ENCODE assay signal across 37 cellular contexts in genomic region chr2:132279344-132279743, GRCh38.
"Had no signal": no experiment of that assay in that cellular context is flagged by ENCODE, and none has a peak within 500 bp of the region (broad histone marks: within the 10 kb centered on the region; RNA-seq: fewer than 3 reads in every experiment).

No MANE protein-coding gene starts in this region.

- H3K36me3 Mint-ChIP-seq: activated naive CD4-positive, alpha-beta T cell treated with anti-CD3 and anti-CD28 coated beads, Interleukin-2, amount 50 U/mL, for 24 hours; activated naive CD8-positive, alpha-beta T cell treated with anti-CD3 and anti-CD28 coated beads for 36 hours; brain had no signal

- H3K4me3 Mint-ChIP-seq: activated B cell treated with CpG ODN at 0.5 μM for 24 hours; activated CD4-positive, alpha-beta memory T cell treated with anti-CD3 and anti-CD28 coated beads, Interleukin-2, amount 10 ng/mL, durations not matched to agents 7 days and 5 days; activated CD4-positive, alpha-beta T cell treated with anti-CD3 and anti-CD28 coated beads for 36 hours; activated CD4-positive, alpha-beta T cell treated with anti-CD3 and anti-CD28 coated beads, Interleukin-2, amount 10 ng/mL, durations not matched to agents 7 days and 5 days; activated naive CD4-positive, alpha-beta T cell treated with anti-CD3 and anti-CD28 coated beads for 36 hours; activated naive CD4-positive, alpha-beta T cell treated with anti-CD3 and anti-CD28 coated beads, Interleukin-2, amount 50 U/mL, for 24 hours; activated naive CD8-positive, alpha-beta T cell treated with anti-CD3 and anti-CD28 coated beads for 36 hours; activated naive CD8-positive, alpha-beta T cell treated with anti-CD3 and anti-CD28 coated beads, Interleukin-2, amount 50 U/mL, for 24 hours; activated T-cell treated with anti-CD3 and anti-CD28 coated beads, Interleukin-2, amount 50 U/mL, for 24 hours; activated T-helper 17 cell treated with anti-CD3 and anti-CD28 coated beads, Interleukin-2, amount 50 U/mL, for 72 hours; brain; dendritic cell treated with granulocyte-macrophage colony-stimulating factor and Interleukin-4, amounts not matched to agents 40 ng/mL and 50 ng/mL, for 4 days; effector memory CD8-positive, alpha-beta T cell; T-helper 17 cell; T-helper 2 cell treated with Interferon-gamma antibody and Interleukin-4, amounts not matched to agents 5 μg/mL and 100 μg/mL, for 36 hours had no signal

- H3K27me3 ChIP-seq: adrenal gland, ascending aorta, breast epithelium, cardiac muscle cell had no signal

- H3K4me1 ChIP-seq: adrenal gland, ascending aorta, breast epithelium, esophagus squamous epithelium, gastroesophageal sphincter had no signal

- H3K4me3 ChIP-seq: adrenal gland, ascending aorta, breast epithelium, cardiac muscle cell, coronary artery, dorsolateral prefrontal cortex, esophagus squamous epithelium, gastroesophageal sphincter had no signal

- H3K27me3 Mint-ChIP-seq: activated B cell treated with CpG ODN at 0.5 μM for 24 hours; activated CD4-positive, alpha-beta memory T cell treated with anti-CD3 and anti-CD28 coated beads, Interleukin-2, amount 10 ng/mL, durations not matched to agents 7 days and 5 days; activated CD4-positive, alpha-beta T cell treated with anti-CD3 and anti-CD28 coated beads, Interleukin-2, amount 10 ng/mL, durations not matched to agents 7 days and 5 days; activated naive CD4-positive, alpha-beta T cell treated with anti-CD3 and anti-CD28 coated beads, Interleukin-2, amount 50 U/mL, for 24 hours; activated naive CD8-positive, alpha-beta T cell treated with anti-CD3 and anti-CD28 coated beads for 36 hours; effector memory CD8-positive, alpha-beta T cell had no signal

- H3K27ac Mint-ChIP-seq: activated B cell treated with CpG ODN at 0.5 μM for 24 hours; activated CD4-positive, alpha-beta memory T cell treated with anti-CD3 and anti-CD28 coated beads, Interleukin-2, amount 10 ng/mL, durations not matched to agents 7 days and 5 days; activated CD4-positive, alpha-beta T cell treated with anti-CD3 and anti-CD28 coated beads for 36 hours; activated CD4-positive, alpha-beta T cell treated with anti-CD3 and anti-CD28 coated beads, Interleukin-2, amount 10 ng/mL, durations not matched to agents 7 days and 5 days; activated naive CD4-positive, alpha-beta T cell treated with anti-CD3 and anti-CD28 coated beads for 36 hours; activated naive CD4-positive, alpha-beta T cell treated with anti-CD3 and anti-CD28 coated beads, Interleukin-2, amount 50 U/mL, for 24 hours; activated naive CD8-positive, alpha-beta T cell treated with anti-CD3 and anti-CD28 coated beads for 36 hours; activated naive CD8-positive, alpha-beta T cell treated with anti-CD3 and anti-CD28 coated beads, Interleukin-2, amount 50 U/mL, for 24 hours; activated T-cell treated with anti-CD3 and anti-CD28 coated beads, Interleukin-2, amount 50 U/mL, for 24 hours; activated T-helper 17 cell treated with anti-CD3 and anti-CD28 coated beads, Interleukin-2, amount 50 U/mL, for 72 hours; brain; dendritic cell treated with granulocyte-macrophage colony-stimulating factor and Interleukin-4, amounts not matched to agents 40 ng/mL and 50 ng/mL, for 4 days; effector memory CD8-positive, alpha-beta T cell; T-helper 17 cell; T-helper 2 cell treated with Interferon-gamma antibody and Interleukin-4, amounts not matched to agents 5 μg/mL and 100 μg/mL, for 36 hours had no signal

- H3K4me1 Mint-ChIP-seq: activated B cell treated with CpG ODN at 0.5 μM for 24 hours; activated CD4-positive, alpha-beta memory T cell treated with anti-CD3 and anti-CD28 coated beads, Interleukin-2, amount 10 ng/mL, durations not matched to agents 7 days and 5 days; activated CD4-positive, alpha-beta T cell treated with anti-CD3 and anti-CD28 coated beads for 36 hours; activated CD4-positive, alpha-beta T cell treated with anti-CD3 and anti-CD28 coated beads, Interleukin-2, amount 10 ng/mL, durations not matched to agents 7 days and 5 days; activated naive CD4-positive, alpha-beta T cell treated with anti-CD3 and anti-CD28 coated beads, Interleukin-2, amount 50 U/mL, for 24 hours; activated naive CD8-positive, alpha-beta T cell treated with anti-CD3 and anti-CD28 coated beads for 36 hours; activated naive CD8-positive, alpha-beta T cell treated with anti-CD3 and anti-CD28 coated beads, Interleukin-2, amount 50 U/mL, for 24 hours; activated T-helper 17 cell treated with anti-CD3 and anti-CD28 coated beads, Interleukin-2, amount 50 U/mL, for 72 hours; brain; T-helper 17 cell had no signal

- ATAC-seq: activated CD4-positive, alpha-beta T cell treated with anti-CD3 and anti-CD28 coated beads for 36 hours; activated CD4-positive, CD25-positive, alpha-beta regulatory T cell treated with anti-CD3 and anti-CD28 coated beads, Interleukin-2, amount 50 U/mL, for 24 hours; activated naive CD8-positive, alpha-beta T cell treated with anti-CD3 and anti-CD28 coated beads, Interleukin-2, amount 50 U/mL, for 24 hours; activated T-helper 17 cell treated with anti-CD3 and anti-CD28 coated beads, Interleukin-2, amount 50 U/mL, for 72 hours; effector memory CD8-positive, alpha-beta T cell; gastroesophageal sphincter; T-helper 17 cell had no signal

- H3K36me3 ChIP-seq: adrenal gland, ascending aorta, breast epithelium, cardiac muscle cell, esophagus squamous epithelium, gastroesophageal sphincter, WERI-Rb-1 had no signal

- DNase-seq: activated B cell treated with CpG ODN at 0.5 μM for 24 hours; activated CD4-positive, alpha-beta memory T cell treated with anti-CD3 and anti-CD28 coated beads, Interleukin-2, amount 10 ng/mL, durations not matched to agents 7 days and 5 days; activated CD4-positive, alpha-beta T cell treated with anti-CD3 and anti-CD28 coated beads for 36 hours; activated CD4-positive, alpha-beta T cell treated with anti-CD3 and anti-CD28 coated beads, Interleukin-2, amount 10 ng/mL, durations not matched to agents 7 days and 5 days; activated CD4-positive, alpha-beta T cell treated with anti-CD3 and anti-CD28 coated beads, Interleukin-2, amount 50 U/mL, for 4 hours; activated CD8-positive, alpha-beta memory T cell treated with anti-CD3 and anti-CD28 coated beads, Interleukin-2, amount 50 U/mL, for 48 hours; activated effector memory CD4-positive, alpha-beta T cell treated with Interleukin-2 at 50 U/mL for 16 hours; activated gamma-delta T cell treated with Interleukin-2 at 50 U/mL for 16 hours; activated naive CD4-positive, alpha-beta T cell treated with anti-CD3 and anti-CD28 coated beads for 36 hours; activated naive CD8-positive, alpha-beta T cell treated with anti-CD3 and anti-CD28 coated beads for 36 hours; activated naive CD8-positive, alpha-beta T cell treated with anti-CD3 and anti-CD28 coated beads, Interleukin-2, amount 50 U/mL, for 24 hours; activated T-cell treated with anti-CD3 and anti-CD28 coated beads for 4 hours; activated T-cell treated with anti-CD3 and anti-CD28 coated beads, Interleukin-2, amount 50 U/mL, for 24 hours; adrenal gland; amygdala; central memory CD4-positive, alpha-beta T cell; cerebellar nuclear complex; dorsolateral prefrontal cortex; effector memory CD8-positive, alpha-beta T cell; esophagus squamous epithelium; foreskin melanocyte; T-helper 1 cell; T-helper 17 cell; T1000; WERI-Rb-1 had no signal

- H3K27ac ChIP-seq: adrenal gland, ascending aorta, breast epithelium, cardiac muscle cell, coronary artery, dorsolateral prefrontal cortex, epithelial cell of prostate, esophagus squamous epithelium, gastroesophageal sphincter, WERI-Rb-1 had no signal

- H3K9me3 ChIP-seq: adrenal gland, ascending aorta, breast epithelium had no signal
